In genomic region chr18:944440-944839, GRCh38 we compare ENCODE assay signal across 15 cellular contexts. TPM values are rescaled to one million over a fixed set of nuclear protein-coding genes. Genes with fewer than 3 reads are reported as not detected.
DNase-seq lines count a peak whose midpoint lies in the region; FAIRE-seq and TF ChIP-seq lines count a peak whose summit lies in the region.
"Had no signal": no experiment of that assay in that cellular context is flagged by ENCODE, and none has a peak within 500 bp of the region (broad histone marks: within the 10 kb centered on the region; RNA-seq: fewer than 3 reads in every experiment).

No MANE protein-coding gene starts in this region.

- peak; percentile 89 for DNase-seq in DMS79 treated with DMSO at 0.1 percent for 48 hours (lab: John Stamatoyannopoulos, UW)
- peak; percentile 55 for DNase-seq in HTR-8/SVneo (ENCODE audit: insufficient read length, low spot score)
- DNase-seq in amniotic epithelial cell (ENCODE audit: low read depth): peak; percentile 52
- DNase-seq in kidney epithelial cell (ENCODE audit: low read depth): peak; percentile 88
- DNase-seq in germinal center (ENCODE audit: low spot score): no peak
- no peak for DNase-seq in erythroblast (lab: John Stamatoyannopoulos, UW)
- no peak for DNase-seq in HCEC 1CT
- no peak for DNase-seq in posterior cingulate gyrus
- DNase-seq: activated naive CD8-positive, alpha-beta T cell treated with anti-CD3 and anti-CD28 coated beads, Interleukin-2, amount 10 ng/mL, durations not matched to agents 7 days and 5 days; left ventricle myocardium inferior; NCI-H82; nephron progenitor cell; sigmoid colon had no signal

- TF ChIP-seq CTCF in kidney epithelial cell (IDR thresholded peaks at IDR 0.05; ENCODE audit: insufficient read depth, low read length, poor library complexity, severe bottlenecking): no peak

- H3K36me3 ChIP-seq in kidney epithelial cell (ENCODE audit: control insufficient read depth, insufficient read depth, low read length): no peaks in the 10 kb centered on the region
- H3K36me3 ChIP-seq: BLaER1, gastroesophageal sphincter, left ventricle myocardium inferior, sigmoid colon had no signal

- intact Hi-C loops in posterior cingulate gyrus (cut with DNase I): no loop called here

- no peak overlapping the region for H3K4me3 ChIP-seq in kidney epithelial cell (ENCODE audit: low read depth, low read length)
- H3K4me3 ChIP-seq: BLaER1, gastroesophageal sphincter, left ventricle myocardium inferior, sigmoid colon had no signal

- no peaks in the 10 kb centered on the region for H3K27me3 ChIP-seq in kidney epithelial cell (ENCODE audit: control insufficient read depth, insufficient read depth, low read length)
- H3K27me3 ChIP-seq: BLaER1, gastroesophageal sphincter, sigmoid colon had no signal

- no peak for TF ChIP-seq POLR2A in erythroblast (IDR thresholded peaks at IDR 0.05; ENCODE audit: low read length)

- no peak for FAIRE-seq in HTR-8/SVneo (lab: Jason Lieb, UNC)

RNA-seq across cellular contexts. Expression of gene ADCYAP1, which starts 39.8 kb away (rescaled TPM):
- not detected in 2 replicates for total RNA-seq in kidney epithelial cell
- total RNA-seq: activated naive CD8-positive, alpha-beta T cell treated with anti-CD3 and anti-CD28 coated beads, Interleukin-2, amount 10 ng/mL, durations not matched to agents 7 days and 5 days had no signal

Comparison
In these comparisons a context has a peak if more than half of its experiments do, and no peak if none do; other contexts are left out.
1. DNase-seq: peak in DMS79 treated with DMSO at 0.1 percent for 48 hours (single experiment), HTR-8/SVneo (single experiment), amniotic epithelial cell (single experiment) and kidney epithelial cell (single experiment); none in germinal center (single experiment), erythroblast (0 of 2), HCEC 1CT (single experiment) and posterior cingulate gyrus (0 of 10).